In genomic region chr9:113823421-113823820, GRCh38 we compare ENCODE assay signal across 20 cellular contexts.
"Had no signal": no experiment of that assay in that cellular context is flagged by ENCODE, and none has a peak within 500 bp of the region (broad histone marks: within the 10 kb centered on the region; RNA-seq: fewer than 3 reads in every experiment).

No MANE protein-coding gene starts in this region.

- H3K27me3 ChIP-seq: colonic mucosa, esophagus muscularis mucosa, gastrocnemius medialis, heart right ventricle, left lung had no signal

- H3K4me3 ChIP-seq: colonic mucosa, esophagus muscularis mucosa, gastrocnemius medialis, heart right ventricle, left lung, lower lobe of right lung, mucosa of descending colon had no signal

- H3K9me3 ChIP-seq: colonic mucosa, gastrocnemius medialis, lower lobe of right lung, mucosa of descending colon had no signal

- ATAC-seq: effector memory CD8-positive, alpha-beta T cell; gastrocnemius medialis; heart right ventricle; left cardiac atrium; left lung; left ventricle myocardium superior; lower lobe of right lung; mucosa of descending colon had no signal

- H3K27ac ChIP-seq: colonic mucosa, esophagus muscularis mucosa, gastrocnemius medialis, heart right ventricle, left lung, lower lobe of right lung had no signal

- H3K36me3 ChIP-seq: colonic mucosa, esophagus muscularis mucosa, gastrocnemius medialis, heart right ventricle, left lung, lower lobe of right lung had no signal

- H3K4me1 ChIP-seq: colonic mucosa, esophagus muscularis mucosa, gastrocnemius medialis, lower lobe of right lung had no signal

- DNase-seq: colonic mucosa; cortex of kidney; effector CD8-positive, alpha-beta T cell; effector memory CD8-positive, alpha-beta T cell; endodermal cell; foreskin fibroblast; foreskin melanocyte; gastrocnemius medialis; glutamatergic neuron; head of caudate nucleus; heart right ventricle; hippocampal formation; left cardiac atrium; left lung; left ventricle myocardium superior; lower lobe of right lung; mesenchymal stem cell; mucosa of descending colon; naive B cell had no signal
